In the genomic region with DNA sequence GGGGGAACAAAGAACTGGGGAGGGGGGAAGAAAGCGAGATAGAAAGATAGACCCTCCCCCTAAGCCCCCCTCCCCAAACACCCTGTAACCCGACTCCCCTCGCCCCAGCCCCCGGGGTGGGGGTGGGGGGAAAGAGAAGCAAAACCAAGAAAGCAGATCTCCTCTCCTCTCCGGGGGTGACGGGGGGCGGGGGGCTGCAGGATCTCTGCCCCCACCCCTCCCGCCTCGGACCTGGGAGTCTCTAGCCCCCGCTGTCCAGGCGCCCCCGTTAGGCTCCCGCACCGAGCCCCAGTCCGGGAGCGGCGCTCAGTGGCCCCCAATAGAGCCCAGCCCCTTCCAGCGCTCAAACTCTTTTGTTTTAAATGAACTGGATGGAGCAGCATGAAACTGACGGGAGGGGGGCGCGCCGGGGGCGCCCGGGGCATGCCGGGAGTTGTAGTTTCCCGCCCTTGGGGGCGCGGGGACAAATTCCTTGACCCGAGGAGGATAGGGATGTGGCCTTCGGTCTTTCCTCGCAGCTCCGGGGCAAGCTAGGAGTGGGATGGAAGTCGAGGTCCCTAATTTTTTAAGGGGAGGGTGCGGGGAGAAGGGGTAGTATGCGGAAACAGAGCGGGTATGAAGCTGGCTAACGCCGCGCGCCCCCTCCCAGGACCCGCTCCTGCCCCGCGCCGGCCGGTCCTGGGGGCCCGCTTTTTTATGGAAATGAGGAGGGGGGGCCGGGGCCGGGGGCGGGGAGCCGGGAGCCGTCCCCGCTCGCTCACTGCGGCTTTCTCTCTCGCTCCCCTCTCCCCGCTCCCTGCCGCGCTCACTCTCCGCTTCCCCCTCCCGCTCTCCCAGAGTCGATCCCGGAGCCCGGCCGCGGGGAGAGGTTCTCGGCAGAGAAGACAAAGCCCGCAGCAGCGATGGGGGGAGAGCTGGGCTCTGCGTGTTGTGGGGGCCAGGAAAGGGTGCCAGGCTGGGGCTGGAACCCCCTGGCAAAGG, we compare ENCODE assay signal across 8 cellular contexts. TPM values are rescaled to one million over a fixed set of nuclear protein-coding genes. Genes with fewer than 3 reads are reported as not detected.
DNase-seq lines count a peak whose midpoint lies in the region; ATAC-seq, FAIRE-seq and TF ChIP-seq lines count a peak whose summit lies in the region.

A gene with protein sequence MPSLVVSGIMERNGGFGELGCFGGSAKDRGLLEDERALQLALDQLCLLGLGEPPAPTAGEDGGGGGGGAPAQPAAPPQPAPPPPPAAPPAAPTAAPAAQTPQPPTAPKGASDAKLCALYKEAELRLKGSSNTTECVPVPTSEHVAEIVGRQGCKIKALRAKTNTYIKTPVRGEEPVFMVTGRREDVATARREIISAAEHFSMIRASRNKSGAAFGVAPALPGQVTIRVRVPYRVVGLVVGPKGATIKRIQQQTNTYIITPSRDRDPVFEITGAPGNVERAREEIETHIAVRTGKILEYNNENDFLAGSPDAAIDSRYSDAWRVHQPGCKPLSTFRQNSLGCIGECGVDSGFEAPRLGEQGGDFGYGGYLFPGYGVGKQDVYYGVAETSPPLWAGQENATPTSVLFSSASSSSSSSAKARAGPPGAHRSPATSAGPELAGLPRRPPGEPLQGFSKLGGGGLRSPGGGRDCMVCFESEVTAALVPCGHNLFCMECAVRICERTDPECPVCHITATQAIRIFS (minus strand): TSS at position 355 of the 981 bp plus-strand sequence. CDS start 467 bp downstream, outside the sequence.

- H3K79me2 ChIP-seq in astrocyte (ENCODE audit: insufficient read depth, low read length): peaks cover 75% of the 10 kb centered on the region

- H3K27ac ChIP-seq in astrocyte (ENCODE audit: low read depth, low read length): peak within 1 kb of the TSS; percentile 61
- no peak within 1 kb of the TSS for H3K27ac ChIP-seq in right cardiac atrium (ENCODE audit: low read length)

- H3K4me3 ChIP-seq in astrocyte (ENCODE audit: insufficient read depth, low read depth, low read length): peak within 1 kb of the TSS; percentile 91
- peak within 1 kb of the TSS; percentile 91 for H3K4me3 ChIP-seq in right cardiac atrium (ENCODE audit: low read length)

- ATAC-seq in right cardiac atrium (peak; percentile 86 to 88), GM21367 (IDR thresholded peaks at IDR 0.05; ENCODE audit: unreplicated experiment) (no peak)

- H3K4me2 ChIP-seq in astrocyte (ENCODE audit: low read length): peak within 1 kb of the TSS; percentile 94

- peaks cover 34% of the 10 kb centered on the region for H3K4me1 ChIP-seq in astrocyte (ENCODE audit: insufficient read depth, low read length)
- H3K4me1 ChIP-seq in right cardiac atrium (ENCODE audit: control insufficient read depth, insufficient read depth, low read length): no peaks in the 10 kb centered on the region

- H3K27ac Mint-ChIP-seq in T-helper 1 cell treated with Interleukin-12 subunit alpha and Interleukin-12 subunit beta and Interleukin-4 antibody, amounts not matched to agents 30 μg/mL and 1 μg/mL, for 36 hours: no peak within 1 kb of the TSS
- peak within 1 kb of the TSS; percentile 83 for H3K27ac Mint-ChIP-seq in astrocyte (ENCODE audit: unreplicated experiment)

- intact Hi-C loops in right cardiac atrium (cut with DNase I) (loop anchor here in 1 of 4 donors (10.0 kb wide), 1 partner anchor 232 kb away; no protein-coding TSS in a partner anchor), posterior vena cava (cut with DNase I) (no loop called here)

- WGBS in right cardiac atrium: 0% methylated on average over 69 of the region's 69 CpGs

- H3K27me3 Mint-ChIP-seq in T-helper 1 cell treated with Interleukin-12 subunit alpha and Interleukin-12 subunit beta and Interleukin-4 antibody, amounts not matched to agents 30 μg/mL and 1 μg/mL, for 36 hours (ENCODE audit: low read depth): peaks cover 89% of the 10 kb centered on the region
- no peaks in the 10 kb centered on the region for H3K27me3 Mint-ChIP-seq in astrocyte (ENCODE audit: low read depth, unreplicated experiment)

- no peak for FAIRE-seq in astrocyte (lab: Jason Lieb, UNC)

- peak within 1 kb of the TSS; percentile 94 for H3K9ac ChIP-seq in astrocyte (ENCODE audit: low read length)

- H3K4me3 Mint-ChIP-seq in T-helper 1 cell treated with Interleukin-12 subunit alpha and Interleukin-12 subunit beta and Interleukin-4 antibody, amounts not matched to agents 30 μg/mL and 1 μg/mL, for 36 hours: peak within 1 kb of the TSS; percentile 85
- peak within 1 kb of the TSS; percentile 97 for H3K4me3 Mint-ChIP-seq in astrocyte (ENCODE audit: unreplicated experiment)

- H3K4me1 Mint-ChIP-seq in T-helper 1 cell treated with Interleukin-12 subunit alpha and Interleukin-12 subunit beta and Interleukin-4 antibody, amounts not matched to agents 30 μg/mL and 1 μg/mL, for 36 hours (ENCODE audit: low read depth): peaks cover 8% of the 10 kb centered on the region
- H3K4me1 Mint-ChIP-seq in astrocyte (ENCODE audit: low read depth, unreplicated experiment): peaks cover 48% of the 10 kb centered on the region

- H3K9me3 ChIP-seq in astrocyte (ENCODE audit: insufficient read depth, low read depth, low read length): no peaks in the 10 kb centered on the region
- H3K9me3 ChIP-seq in right cardiac atrium (ENCODE audit: control insufficient read depth, low read length): no peaks in the 10 kb centered on the region

- peaks cover 66% of the 10 kb centered on the region for H4K20me1 ChIP-seq in astrocyte (ENCODE audit: insufficient read depth, low read length)

- H3K9me3 Mint-ChIP-seq in T-helper 1 cell treated with Interleukin-12 subunit alpha and Interleukin-12 subunit beta and Interleukin-4 antibody, amounts not matched to agents 30 μg/mL and 1 μg/mL, for 36 hours: no peaks in the 10 kb centered on the region
- no peaks in the 10 kb centered on the region for H3K9me3 Mint-ChIP-seq in astrocyte (ENCODE audit: unreplicated experiment)

- H3K27me3 ChIP-seq in astrocyte (ENCODE audit: insufficient read depth, low read length): no peaks in the 10 kb centered on the region
- H3K27me3 ChIP-seq in right cardiac atrium (ENCODE audit: control insufficient read depth, insufficient read depth): no peaks in the 10 kb centered on the region

- H2AFZ ChIP-seq in astrocyte (ENCODE audit: low read depth, low read length): peak within 1 kb of the TSS; percentile 81

- peak; percentile 15 for DNase-seq in NK-92 treated with Interleukin-12 subunit alpha and Interleukin-12 subunit beta, amount 100 ng/mL, for 24 hours (lab: John Stamatoyannopoulos, UW)
- DNase-seq in NK-92 (lab: John Stamatoyannopoulos, UW; ENCODE audit: unreplicated experiment) (no peak), NCI-H1417 treated with DMSO at 0.1 percent for 48 hours (lab: John Stamatoyannopoulos, UW) (peak; percentile 13), astrocyte (ENCODE audit: low read depth) (peak; percentile 53), right cardiac atrium (peak; percentile 75 to 90 (median 88)), posterior vena cava (ENCODE audit: low spot score) (peak; percentile 90)

- no peak for TF ChIP-seq CTCF in astrocyte (IDR thresholded peaks at IDR 0.05; ENCODE audit: insufficient read depth, low read depth, low read length)

- no peaks in the 10 kb centered on the region for H3K36me3 Mint-ChIP-seq in T-helper 1 cell treated with Interleukin-12 subunit alpha and Interleukin-12 subunit beta and Interleukin-4 antibody, amounts not matched to agents 30 μg/mL and 1 μg/mL, for 36 hours (ENCODE audit: low read depth)
- peaks cover 13% of the 10 kb centered on the region for H3K36me3 Mint-ChIP-seq in astrocyte (ENCODE audit: low read depth, unreplicated experiment)

- H3K36me3 ChIP-seq in astrocyte (ENCODE audit: insufficient read depth, low read length): peaks cover 2% of the 10 kb centered on the region

RNA-seq across cellular contexts. Expression of the gene that starts here (rescaled TPM):
- total RNA-seq in astrocyte (32.9 and 37.6 TPM in 2 replicates), right cardiac atrium (under 1 TPM; 0.17 to 0.33 (median 0.19) TPM), posterior vena cava (under 1 TPM; 0.23 to 0.76 TPM)
- 0.25 TPM for polyA plus RNA-seq in right cardiac atrium

Comparison
In these comparisons a context has a peak if more than half of its experiments do, and no peak if none do; other contexts are left out.
1. RNA of the gene that starts here (total RNA-seq): 32.9 to 37.6 TPM in astrocyte; 0.23 to 0.76 TPM in posterior vena cava and 0.17 to 0.33 TPM in right cardiac atrium; every median in the first group is over 10 times any median in the second.
2. Peak in DNase-seq, ATAC-seq and H3K4me3 ChIP-seq in right cardiac atrium; RNA of the gene not detected or under 1 TPM.
3. Peak in DNase-seq in posterior vena cava; RNA of the gene not detected or under 1 TPM.